ENCODE assay signal across 11 cellular contexts in the genomic region with DNA sequence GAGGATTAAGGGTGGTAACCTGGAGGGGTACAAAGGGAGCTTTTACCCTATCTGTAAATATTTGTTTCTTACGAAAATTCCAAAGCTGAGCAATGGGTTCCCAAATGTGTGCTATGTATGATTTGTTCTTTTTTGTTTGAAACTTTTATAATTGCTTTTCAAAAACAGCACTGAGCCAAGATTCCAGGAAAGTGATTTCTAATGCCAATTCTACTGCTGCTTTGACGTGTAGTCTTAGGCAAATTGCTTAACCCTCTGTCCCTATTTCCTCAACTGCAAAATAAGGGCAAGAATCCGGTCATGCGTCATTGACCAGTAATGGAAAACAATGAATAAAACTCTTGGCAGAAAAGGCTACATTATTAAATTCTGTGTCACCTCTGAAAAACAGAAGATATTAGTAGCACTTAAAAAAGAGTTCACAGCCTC.
A peak's percentile ranks its signal among the peaks of the same experiment; 100 is the strongest.
DNase-seq lines count a peak whose midpoint lies in the region; ATAC-seq and FAIRE-seq lines count a peak whose summit lies in the region.
"Had no signal": no experiment of that assay in that cellular context is flagged by ENCODE, and none has a peak within 500 bp of the region (broad histone marks: within the 10 kb centered on the region; RNA-seq: fewer than 3 reads in every experiment).

No MANE protein-coding gene starts in this region.

- DNase-seq in AG08395 (ENCODE audit: low spot score), result peak; percentile 78
- peak; percentile 18 for DNase-seq in RKO (ENCODE audit: low spot score)
- peak; percentile 99 for DNase-seq in fibroblast of gingiva (ENCODE audit: low read depth)
- DNase-seq in non-pigmented ciliary epithelial cell (ENCODE audit: low read depth), result peak; percentile 88
- DNase-seq in GM19239 (ENCODE audit: insufficient read length, low spot score), result no peak
- no peak for DNase-seq in activated naive CD8-positive, alpha-beta T cell treated with anti-CD3 and anti-CD28 coated beads, Interleukin-2, amount 50 U/mL, for 24 hours
- DNase-seq in NK-92 treated with Interleukin-12 subunit alpha and Interleukin-12 subunit beta, amount 100 ng/mL, for 24 hours (lab: John Stamatoyannopoulos, UW), result no peak
- DNase-seq: NCI-H526 had no signal

- H3K36me3 Mint-ChIP-seq in activated naive CD8-positive, alpha-beta T cell treated with anti-CD3 and anti-CD28 coated beads, Interleukin-2, amount 50 U/mL, for 24 hours (ENCODE audit: low read depth), result peaks cover 29% of the 10 kb centered on the region

- no peak for FAIRE-seq in GM19239 (lab: Jason Lieb, UNC)
- FAIRE-seq: TTC549 had no signal

- H3K27ac Mint-ChIP-seq in activated naive CD8-positive, alpha-beta T cell treated with anti-CD3 and anti-CD28 coated beads, Interleukin-2, amount 50 U/mL, for 24 hours, result no peak overlapping the region
- H3K27ac Mint-ChIP-seq: activated naive CD4-positive, alpha-beta T cell treated with anti-CD3 and anti-CD28 coated beads, Interleukin-2, amount 50 U/mL, for 72 hours had no signal

- H3K9me3 Mint-ChIP-seq in activated naive CD8-positive, alpha-beta T cell treated with anti-CD3 and anti-CD28 coated beads, Interleukin-2, amount 50 U/mL, for 24 hours, result no peaks in the 10 kb centered on the region
- H3K9me3 Mint-ChIP-seq: activated naive CD4-positive, alpha-beta T cell treated with anti-CD3 and anti-CD28 coated beads, Interleukin-2, amount 50 U/mL, for 72 hours had no signal

- H3K27me3 Mint-ChIP-seq in activated naive CD8-positive, alpha-beta T cell treated with anti-CD3 and anti-CD28 coated beads, Interleukin-2, amount 50 U/mL, for 24 hours, result no peaks in the 10 kb centered on the region

- no peak overlapping the region for H3K4me3 Mint-ChIP-seq in activated naive CD8-positive, alpha-beta T cell treated with anti-CD3 and anti-CD28 coated beads, Interleukin-2, amount 50 U/mL, for 24 hours

- H3K4me1 Mint-ChIP-seq in activated naive CD8-positive, alpha-beta T cell treated with anti-CD3 and anti-CD28 coated beads, Interleukin-2, amount 50 U/mL, for 24 hours, result no peaks in the 10 kb centered on the region

- ATAC-seq in HG03045 (IDR thresholded peaks at IDR 0.05; ENCODE audit: unreplicated experiment), result no peak
- ATAC-seq in activated naive CD8-positive, alpha-beta T cell treated with anti-CD3 and anti-CD28 coated beads, Interleukin-2, amount 50 U/mL, for 24 hours, result no peak
- ATAC-seq: activated naive CD4-positive, alpha-beta T cell treated with anti-CD3 and anti-CD28 coated beads, Interleukin-2, amount 50 U/mL, for 72 hours had no signal

Comparison
In these comparisons a context has a peak if more than half of its experiments do, and no peak if none do; other contexts are left out.
1. DNase-seq: peak in AG08395 (single experiment), RKO (single experiment), fibroblast of gingiva (single experiment) and non-pigmented ciliary epithelial cell (single experiment); none in GM19239 (single experiment), activated naive CD8-positive, alpha-beta T cell treated with anti-CD3 and anti-CD28 coated beads, Interleukin-2, amount 50 U/mL, for 24 hours (single experiment) and NK-92 treated with Interleukin-12 subunit alpha and Interleukin-12 subunit beta, amount 100 ng/mL, for 24 hours (single experiment).